In genomic region chr1:223992456-223993246, GRCh38 we compare ENCODE assay signal across 8 cellular contexts.
DNase-seq lines count a peak whose midpoint lies in the region; ATAC-seq and TF ChIP-seq lines count a peak whose summit lies in the region.
"Not testable (repeated sequence)": the region's sequence is repeated elsewhere in the genome, so short reads cannot be mapped to it uniquely, and the experiment has no call there.

No MANE protein-coding gene starts in this region.

- intact Hi-C loops in lower leg skin (cut with DNase I; ENCODE audit: low total_unique reads): not testable (repeated sequence)

- H3K4me3 ChIP-seq in duodenal mucosa (ENCODE audit: low read depth in 1 of 2, low read length in 2 of 2) (peak overlapping the region in 1 of 2 donors; percentile 70), lower leg skin (ENCODE audit: low read depth, poor library complexity, severe bottlenecking) (peak overlapping the region; percentile 75)

- H3K27ac ChIP-seq in duodenal mucosa (ENCODE audit: low read depth, low read length): peak overlapping the region; percentile 80

- TF ChIP-seq CTCF in lower leg skin (IDR thresholded peaks at IDR 0.05): not testable (repeated sequence)

- TF ChIP-seq POLR2A in lower leg skin (IDR thresholded peaks at IDR 0.05): peak in 1 of 2 donors; percentile 90

- H3K27me3 ChIP-seq in duodenal mucosa (ENCODE audit: control insufficient read depth in 1 of 2, insufficient read depth in 2 of 2, low read length in 2 of 2): not testable (repeated sequence)

- WGBS in lower leg skin, 2 donors: 1% methylated on average over 22 to 25 of the region's 70 CpGs

- peak overlapping the region; percentile 43 to 61 for H3K9ac ChIP-seq in duodenal mucosa (ENCODE audit: low read depth in 1 of 2, low read length in 2 of 2)

- DNase-seq in CD1c-positive myeloid dendritic cell (ENCODE audit: extremely low spot score) (peak; percentile 100), NCI-H774 (lab: John Stamatoyannopoulos, UW) (peak; percentile 99), lower leg skin (ENCODE audit: low spot score in 2 of 2) (peak; percentile 100)
- peak; percentile 100 for DNase-seq in activated CD4-positive, alpha-beta T cell treated with anti-CD3 and anti-CD28 coated beads, Interleukin-2, amount 50 U/mL, for 48 hours
- DNase-seq in stimulated activated CD4-positive, alpha-beta T cell treated with anti-CD3 and anti-CD28 coated beads, Interleukin-4, amount 100 ng/mL, for 4 hours: peak; percentile 100

- not testable (repeated sequence) for H3K9me3 ChIP-seq in duodenal mucosa (ENCODE audit: control insufficient read depth in 1 of 2, low read length in 2 of 2)

- ATAC-seq in GM19438 (IDR thresholded peaks at IDR 0.05; ENCODE audit: low read depth, unreplicated experiment) (peak; percentile 100), HG03571 (IDR thresholded peaks at IDR 0.05; ENCODE audit: unreplicated experiment) (peak; percentile 100)

- H3K4me1 ChIP-seq in duodenal mucosa (ENCODE audit: control insufficient read depth in 1 of 2, insufficient read depth in 2 of 2, low read length in 2 of 2): not testable (repeated sequence)

- H3K36me3 ChIP-seq in duodenal mucosa (ENCODE audit: control insufficient read depth in 1 of 2, insufficient read depth in 2 of 2, low read length in 2 of 2): not testable (repeated sequence)
